In the genomic region with DNA sequence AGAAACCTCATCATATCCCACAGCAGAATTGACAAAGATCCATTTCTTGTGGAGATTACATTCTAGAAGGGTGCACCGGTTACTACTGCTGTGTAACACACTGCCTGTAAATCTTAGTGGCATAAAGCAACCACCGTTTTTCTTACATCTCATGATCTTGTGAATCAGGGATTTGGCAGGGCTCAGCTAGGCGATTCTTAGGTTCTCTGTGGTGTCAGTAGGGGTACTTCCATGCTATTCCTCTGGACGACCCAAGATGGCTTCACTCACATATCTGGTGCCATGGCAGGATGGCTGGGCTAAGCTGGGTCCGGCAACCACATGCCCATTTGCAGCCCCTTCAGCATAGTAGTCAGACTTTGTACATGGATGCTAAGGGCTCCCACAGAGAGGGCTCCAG, we compare ENCODE assay signal across 31 cellular contexts.
"Had no signal": no experiment of that assay in that cellular context is flagged by ENCODE, and none has a peak within 500 bp of the region (broad histone marks: within the 10 kb centered on the region; RNA-seq: fewer than 3 reads in every experiment).

No MANE protein-coding gene starts in this region.

- ATAC-seq: activated CD8-positive, alpha-beta memory T cell treated with anti-CD3 and anti-CD28 coated beads, Interleukin-2, amount 10 ng/mL, durations not matched to agents 7 days and 5 days; PC-3; Right ventricle myocardium inferior had no signal

- H3K9me3 Mint-ChIP-seq: activated CD4-positive, alpha-beta memory T cell treated with anti-CD3 and anti-CD28 coated beads, Interleukin-2, amount 10 ng/mL, durations not matched to agents 7 days and 5 days had no signal

- H3K4me3 Mint-ChIP-seq: activated CD4-positive, alpha-beta memory T cell treated with anti-CD3 and anti-CD28 coated beads, Interleukin-2, amount 10 ng/mL, durations not matched to agents 7 days and 5 days; activated CD8-positive, alpha-beta memory T cell treated with anti-CD3 and anti-CD28 coated beads, Interleukin-2, amount 10 ng/mL, durations not matched to agents 7 days and 5 days; activated naive CD8-positive, alpha-beta T cell treated with anti-CD3 and anti-CD28 coated beads for 36 hours had no signal

- H3K27ac Mint-ChIP-seq: activated CD4-positive, alpha-beta memory T cell treated with anti-CD3 and anti-CD28 coated beads, Interleukin-2, amount 10 ng/mL, durations not matched to agents 7 days and 5 days; activated CD8-positive, alpha-beta memory T cell treated with anti-CD3 and anti-CD28 coated beads, Interleukin-2, amount 10 ng/mL, durations not matched to agents 7 days and 5 days; activated naive CD8-positive, alpha-beta T cell treated with anti-CD3 and anti-CD28 coated beads for 36 hours had no signal

- DNase-seq: activated CD4-positive, alpha-beta memory T cell treated with anti-CD3 and anti-CD28 coated beads, Interleukin-2, amount 10 ng/mL, durations not matched to agents 7 days and 5 days; activated CD4-positive, alpha-beta T cell treated with anti-CD3 and anti-CD28 coated beads for 1 hour; activated CD4-positive, alpha-beta T cell treated with anti-CD3 and anti-CD28 coated beads for 48 hours; activated CD4-positive, CD25-positive, alpha-beta regulatory T cell; activated CD8-positive, alpha-beta memory T cell treated with anti-CD3 and anti-CD28 coated beads for 24 hours; activated CD8-positive, alpha-beta memory T cell treated with anti-CD3 and anti-CD28 coated beads, Interleukin-2, amount 10 ng/mL, durations not matched to agents 7 days and 5 days; activated CD8-positive, alpha-beta memory T cell treated with anti-CD3 and anti-CD28 coated beads, Interleukin-2, amount 50 U/mL, for 48 hours; activated effector memory CD4-positive, alpha-beta T cell treated with anti-CD3 and anti-CD28 coated beads, Interleukin-2, amount 50 U/mL, for 16 hours; activated naive CD4-positive, alpha-beta T cell; activated naive CD4-positive, alpha-beta T cell treated with anti-CD3 and anti-CD28 coated beads, Interleukin-2, amount 50 U/mL, for 16 hours; activated naive CD8-positive, alpha-beta T cell treated with anti-CD3 and anti-CD28 coated beads for 36 hours; activated T-cell treated with anti-CD3 and anti-CD28 coated beads, Interleukin-2, amount 50 U/mL, for 48 hours; amniotic stem cell; aorta; Karpas-422; NCI-H1048; NCI-H1436; NCI-H1694; NCI-H1930; NCI-H2081 treated with DMSO at 0.1 percent for 48 hours; NCI-H226; NCI-H524; PC-3; SIG-M5; SW 1271; T-helper 1 cell; T-helper 2 cell; T-helper 9 cell; WERI-Rb-1 had no signal

- H3K27me3 Mint-ChIP-seq: activated CD8-positive, alpha-beta memory T cell treated with anti-CD3 and anti-CD28 coated beads, Interleukin-2, amount 10 ng/mL, durations not matched to agents 7 days and 5 days had no signal

- H3K36me3 ChIP-seq: WERI-Rb-1 had no signal

- H3K36me3 Mint-ChIP-seq: activated CD8-positive, alpha-beta memory T cell treated with anti-CD3 and anti-CD28 coated beads, Interleukin-2, amount 10 ng/mL, durations not matched to agents 7 days and 5 days; activated naive CD8-positive, alpha-beta T cell treated with anti-CD3 and anti-CD28 coated beads for 36 hours had no signal

- H3K27ac ChIP-seq: RWPE1, WERI-Rb-1 had no signal
